ENCODE assay signal across 30 cellular contexts in the genomic region with DNA sequence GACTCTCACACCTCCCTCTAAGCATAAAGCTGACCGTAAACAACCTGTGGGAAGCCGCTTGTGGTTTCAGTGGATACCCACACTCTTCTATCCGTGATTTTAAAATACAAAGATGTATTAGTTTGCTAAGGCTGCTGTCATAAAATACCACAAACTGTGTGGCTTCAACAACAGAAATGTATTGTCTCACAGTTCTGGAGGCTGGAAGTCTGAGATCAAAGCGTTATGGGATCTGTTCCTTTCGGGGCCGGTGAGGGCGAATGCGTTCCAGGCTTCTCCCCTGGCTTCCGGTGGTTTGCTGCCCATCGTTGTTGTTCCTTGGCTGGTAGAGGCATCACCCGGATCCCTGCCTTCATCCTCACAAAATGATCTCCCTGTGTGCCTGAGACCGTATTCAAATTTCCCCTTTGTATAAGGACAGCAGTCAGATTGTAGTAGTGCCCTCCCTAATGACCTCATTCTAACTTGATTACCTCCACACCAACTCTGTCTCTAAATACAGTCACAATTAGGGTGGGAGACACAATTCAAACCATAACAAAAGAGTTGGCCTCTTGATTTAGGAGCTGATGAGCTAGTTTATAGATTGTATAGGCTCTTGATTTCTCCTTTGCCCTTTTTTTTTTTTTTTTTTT.
DNase-seq lines count a peak whose midpoint lies in the region; ATAC-seq and TF ChIP-seq lines count a peak whose summit lies in the region.
"Had no signal": no experiment of that assay in that cellular context is flagged by ENCODE, and none has a peak within 500 bp of the region (broad histone marks: within the 10 kb centered on the region; RNA-seq: fewer than 3 reads in every experiment).

No MANE protein-coding gene starts in this region.

- no peak for TF ChIP-seq EP300 in SK-N-SH (IDR thresholded peaks at IDR 0.05; ENCODE audit: borderline replicate concordance in 1 of 2, low read depth in 1 of 2, low read length in 1 of 2)

- H4K20me1 ChIP-seq in SK-N-SH (ENCODE audit: insufficient read depth), result no peaks in the 10 kb centered on the region

- peak; percentile 31 for DNase-seq in M059J (ENCODE audit: low read depth)
- DNase-seq in SK-N-SH, result peak; percentile 51
- DNase-seq in islet precursor cell, result peak; percentile 32
- DNase-seq in cerebellar nuclear complex (lab: John Stamatoyannopoulos, UW), result no peak
- no peak for DNase-seq in 8988T
- DNase-seq in HFFc6, result no peak
- DNase-seq: activated CD4-positive, alpha-beta T cell treated with anti-CD3 and anti-CD28 coated beads, Interleukin-2, amount 10 ng/mL, durations not matched to agents 7 days and 5 days; activated effector memory CD4-positive, alpha-beta T cell treated with anti-CD3 and anti-CD28 coated beads, Interleukin-2, amount 50 U/mL, for 16 hours; activated naive CD8-positive, alpha-beta T cell treated with anti-CD3 and anti-CD28 coated beads for 36 hours; activated T-cell treated with anti-CD3 and anti-CD28 coated beads, Interleukin-2, amount 50 U/mL, for 24 hours; aorta; cortex of kidney; DND-41; effector memory CD8-positive, alpha-beta T cell; erythroblast; heart left ventricle; midbrain; MM.1S; naive B cell; NCI-H1436 treated with DMSO at 0.1 percent for 48 hours; NCI-H2081 treated with DMSO at 0.1 percent for 48 hours; NCI-H2227 treated with DMSO at 0.1 percent for 48 hours; stimulated activated CD4-positive, alpha-beta T cell treated with anti-CD3 and anti-CD28 coated beads, Interleukin-4, amount 100 ng/mL, for 24 hours; T-cell had no signal

- no peaks in the 10 kb centered on the region for H3K9me3 ChIP-seq in SK-N-SH
- H3K9me3 ChIP-seq: heart left ventricle, tibial nerve had no signal

- TF ChIP-seq RAD21 in SK-N-SH (IDR thresholded peaks at IDR 0.05; ENCODE audit: low read length), result peak; percentile 12; the same call in 1 of the 2 replicates

- H3K36me3 ChIP-seq in SK-N-SH (replicated peaks in 1 of 2; ENCODE audit: control insufficient read depth in 1 of 2, insufficient read depth in 2 of 2, low read length in 1 of 2), result no peaks in the 10 kb centered on the region
- H3K36me3 ChIP-seq: cardiac muscle cell, heart left ventricle, tibial nerve had no signal

- no peak overlapping the region for H3K9ac ChIP-seq in SK-N-SH
- H3K9ac ChIP-seq: KMS-11 had no signal

- no peak overlapping the region for H3K27ac Mint-ChIP-seq in HFFc6
- H3K27ac Mint-ChIP-seq: activated CD4-positive, alpha-beta T cell treated with anti-CD3 and anti-CD28 coated beads, Interleukin-2, amount 10 ng/mL, durations not matched to agents 7 days and 5 days; activated naive CD8-positive, alpha-beta T cell treated with anti-CD3 and anti-CD28 coated beads for 36 hours; activated T-cell treated with anti-CD3 and anti-CD28 coated beads, Interleukin-2, amount 50 U/mL, for 24 hours; effector memory CD8-positive, alpha-beta T cell; naive B cell; T-cell; WTC11 had no signal

- H3K9me3 Mint-ChIP-seq in HFFc6, result no peaks in the 10 kb centered on the region; the same call in 1 of the 2 replicates
- H3K9me3 Mint-ChIP-seq: activated CD4-positive, alpha-beta T cell treated with anti-CD3 and anti-CD28 coated beads, Interleukin-2, amount 10 ng/mL, durations not matched to agents 7 days and 5 days; activated naive CD8-positive, alpha-beta T cell treated with anti-CD3 and anti-CD28 coated beads for 36 hours; activated T-cell treated with anti-CD3 and anti-CD28 coated beads, Interleukin-2, amount 50 U/mL, for 24 hours; effector memory CD8-positive, alpha-beta T cell had no signal

- no peak overlapping the region for H2AFZ ChIP-seq in SK-N-SH (ENCODE audit: low read depth)

- peak overlapping the region; percentile 8 to 99; a peak in 3 of 4 replicates for H3K27ac ChIP-seq in SK-N-SH (ENCODE audit: low read depth in 2 of 2, low read length in 1 of 2)
- H3K27ac ChIP-seq: C4-2B, cardiac muscle cell, heart left ventricle, KMS-11 had no signal

- no peak overlapping the region for H3K4me3 Mint-ChIP-seq in HFFc6
- H3K4me3 Mint-ChIP-seq: activated CD4-positive, alpha-beta T cell treated with anti-CD3 and anti-CD28 coated beads, Interleukin-2, amount 10 ng/mL, durations not matched to agents 7 days and 5 days; activated naive CD8-positive, alpha-beta T cell treated with anti-CD3 and anti-CD28 coated beads for 36 hours; activated T-cell treated with anti-CD3 and anti-CD28 coated beads, Interleukin-2, amount 50 U/mL, for 24 hours; effector memory CD8-positive, alpha-beta T cell; naive B cell; T-cell; WTC11 had no signal

- no peaks in the 10 kb centered on the region for H3F3A ChIP-seq in SK-N-SH (replicated peaks; ENCODE audit: insufficient read depth)

- peaks cover 5% of the 10 kb centered on the region for H3K27me3 Mint-ChIP-seq in HFFc6 (ENCODE audit: insufficient read depth)
- H3K27me3 Mint-ChIP-seq: activated CD4-positive, alpha-beta T cell treated with anti-CD3 and anti-CD28 coated beads, Interleukin-2, amount 10 ng/mL, durations not matched to agents 7 days and 5 days; activated naive CD8-positive, alpha-beta T cell treated with anti-CD3 and anti-CD28 coated beads for 36 hours; activated T-cell treated with anti-CD3 and anti-CD28 coated beads, Interleukin-2, amount 50 U/mL, for 24 hours; effector memory CD8-positive, alpha-beta T cell; naive B cell; T-cell had no signal

- ATAC-seq in HG03045 (IDR thresholded peaks at IDR 0.05; ENCODE audit: unreplicated experiment), result no peak
- ATAC-seq: effector memory CD8-positive, alpha-beta T cell; heart left ventricle; T-cell; WTC11 had no signal

- no peak for TF ChIP-seq CTCF in SK-N-SH (IDR thresholded peaks at IDR 0.05)
- TF ChIP-seq CTCF in HFFc6 (IDR thresholded peaks at IDR 0.05), result no peak

- no peak overlapping the region for H3K4me2 ChIP-seq in SK-N-SH
- H3K4me2 ChIP-seq: KMS-11 had no signal

- no peaks in the 10 kb centered on the region for H3K79me2 ChIP-seq in SK-N-SH (ENCODE audit: insufficient read depth)

- CTCF ChIA-PET in SK-N-SH (lab: Yijun Ruan, JAX), result interaction anchor here (0.6 to 2.5 kb wide), 6 partner anchors 115 to 776 kb away, joined by 3 to 19 read pairs (median 4); a partner anchor contains a TSS

- no peaks in the 10 kb centered on the region for H3K4me1 Mint-ChIP-seq in HFFc6 (ENCODE audit: low read depth)
- H3K4me1 Mint-ChIP-seq: activated CD4-positive, alpha-beta T cell treated with anti-CD3 and anti-CD28 coated beads, Interleukin-2, amount 10 ng/mL, durations not matched to agents 7 days and 5 days; activated naive CD8-positive, alpha-beta T cell treated with anti-CD3 and anti-CD28 coated beads for 36 hours; naive B cell; T-cell had no signal

- H3K27me3 ChIP-seq in SK-N-SH (ENCODE audit: insufficient read depth), result no peaks in the 10 kb centered on the region
- H3K27me3 ChIP-seq: cardiac muscle cell, heart left ventricle, tibial nerve had no signal

- peak overlapping the region in 1 of 2 experiments; percentile 6; a peak in 1 of 4 replicates for H3K4me3 ChIP-seq in SK-N-SH (ENCODE audit: low read depth in 2 of 2, low read length in 1 of 2)
- H3K4me3 ChIP-seq: cardiac muscle cell, heart left ventricle, tibial nerve had no signal

- no peaks in the 10 kb centered on the region for H3K36me3 Mint-ChIP-seq in HFFc6 (ENCODE audit: low read depth)
- H3K36me3 Mint-ChIP-seq: activated naive CD8-positive, alpha-beta T cell treated with anti-CD3 and anti-CD28 coated beads for 36 hours; naive B cell; T-cell; WTC11 had no signal

- H3K4me1 ChIP-seq in SK-N-SH (ENCODE audit: control insufficient read depth in 1 of 2, insufficient read depth in 2 of 2, low read depth in 1 of 2, low read length in 1 of 2), result peaks cover 0 to 28% of the 10 kb centered on the region in 2 experiments; a peak in 2 of 4 replicates
- H3K4me1 ChIP-seq: heart left ventricle had no signal

- POLR2A ChIA-PET in SK-N-SH (lab: Yijun Ruan, JAX), result interaction anchor here (0.6 to 3.0 kb wide), 9 partner anchors 10 to 378 kb away, joined by 3 to 42 read pairs (median 6); a partner anchor contains a TSS

- WGBS in SK-N-SH (ENCODE audit: low lambda C conversion rate), result 64% methylated on average over 11 of the region's 12 CpGs

- no peaks in the 10 kb centered on the region for H3K9me2 ChIP-seq in SK-N-SH

TF ChIP-seq in SK-N-SH, 30 proteins besides CTCF, POLR2A, EP300 and RAD21 (continues in another document):
- TF ChIP-seq TEAD4 (IDR thresholded peaks at IDR 0.05; ENCODE audit: borderline replicate concordance, insufficient read depth), result no peak
- no peak for TF ChIP-seq GABPA (IDR thresholded peaks at IDR 0.05; ENCODE audit: low read depth)
- TF ChIP-seq, protein P1, sequence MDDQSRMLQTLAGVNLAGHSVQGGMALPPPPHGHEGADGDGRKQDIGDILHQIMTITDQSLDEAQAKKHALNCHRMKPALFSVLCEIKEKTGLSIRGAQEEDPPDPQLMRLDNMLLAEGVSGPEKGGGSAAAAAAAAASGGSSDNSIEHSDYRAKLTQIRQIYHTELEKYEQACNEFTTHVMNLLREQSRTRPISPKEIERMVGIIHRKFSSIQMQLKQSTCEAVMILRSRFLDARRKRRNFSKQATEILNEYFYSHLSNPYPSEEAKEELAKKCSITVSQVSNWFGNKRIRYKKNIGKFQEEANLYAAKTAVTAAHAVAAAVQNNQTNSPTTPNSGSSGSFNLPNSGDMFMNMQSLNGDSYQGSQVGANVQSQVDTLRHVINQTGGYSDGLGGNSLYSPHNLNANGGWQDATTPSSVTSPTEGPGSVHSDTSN (IDR thresholded peaks at IDR 0.05), result no peak
- no peak for TF ChIP-seq TCF12 (IDR thresholded peaks at IDR 0.05)
- no peak for TF ChIP-seq SMC3 (IDR thresholded peaks at IDR 0.05; ENCODE audit: low read depth, low read length)
- TF ChIP-seq FOSL2 (IDR thresholded peaks at IDR 0.05; ENCODE audit: borderline replicate concordance, low read depth), result no peak
- no peak for TF ChIP-seq GATA2 (CRISPR knock-in tag; IDR thresholded peaks at IDR 0.05)

Comparison
In these comparisons a context has a peak if more than half of its experiments do, and no peak if none do; other contexts are left out.
1. DNase-seq: peak in M059J (single experiment), SK-N-SH (single experiment) and islet precursor cell (single experiment); none in cerebellar nuclear complex (0 of 2), 8988T (single experiment) and HFFc6 (single experiment).